ENCODE assay signal across 37 cellular contexts in genomic region chr2:142025394-142025793, GRCh38.
"Had no signal": no experiment of that assay in that cellular context is flagged by ENCODE, and none has a peak within 500 bp of the region (broad histone marks: within the 10 kb centered on the region; RNA-seq: fewer than 3 reads in every experiment).

No MANE protein-coding gene starts in this region.

- H3K9me3 Mint-ChIP-seq: activated CD4-positive, alpha-beta T cell treated with anti-CD3 and anti-CD28 coated beads, Interleukin-2, amount 10 ng/mL, durations not matched to agents 24 days and 14 days; activated naive CD4-positive, alpha-beta T cell treated with anti-CD3 and anti-CD28 coated beads for 36 hours; activated naive CD8-positive, alpha-beta T cell treated with anti-CD3 and anti-CD28 coated beads for 36 hours; activated T-helper 1 cell treated with anti-CD3 and anti-CD28 coated beads, Interleukin-12 subunit alpha, Interleukin-12 subunit beta, Interleukin-2, Interleukin-4 antibody, amounts not matched to agents 30 ng/mL and 10 ng/mL and 1 ng/mL, durations not matched to agents 14 hours and 24 hours and 36 hours; activated T-helper 17 cell treated with anti-CD3 and anti-CD28 coated beads, Interleukin-2, amount 50 U/mL, for 72 hours; T-helper 1 cell treated with Interleukin-12 subunit alpha and Interleukin-12 subunit beta and Interleukin-4 antibody, amounts not matched to agents 30 μg/mL and 1 μg/mL, for 36 hours; T-helper 2 cell treated with Interferon-gamma antibody and Interleukin-4, amounts not matched to agents 5 μg/mL and 100 μg/mL, for 36 hours had no signal

- H3K4me1 ChIP-seq: adrenal gland, body of pancreas, breast epithelium had no signal

- H3K4me3 ChIP-seq: adrenal gland, body of pancreas, breast epithelium had no signal

- ATAC-seq: activated CD4-positive, alpha-beta T cell treated with anti-CD3 and anti-CD28 coated beads for 36 hours; activated CD4-positive, CD25-positive, alpha-beta regulatory T cell treated with anti-CD3 and anti-CD28 coated beads, Interleukin-2, amount 50 U/mL, for 24 hours; activated CD8-positive, alpha-beta T cell treated with anti-CD3 and anti-CD28 coated beads for 36 hours; activated naive CD4-positive, alpha-beta T cell treated with anti-CD3 and anti-CD28 coated beads, Interleukin-2, amount 50 U/mL, for 72 hours; activated T-cell treated with anti-CD3 and anti-CD28 coated beads, Interleukin-2, amount 50 U/mL, for 4 hours; activated T-cell treated with anti-CD3 and anti-CD28 coated beads, Interleukin-2, amount 50 U/mL, for 72 hours; activated T-helper 17 cell treated with anti-CD3 and anti-CD28 coated beads, Interleukin-2, amount 50 U/mL, for 72 hours; body of pancreas had no signal

- H3K36me3 ChIP-seq: adrenal gland, brain microvascular endothelial cell, breast epithelium had no signal

- H3K4me1 Mint-ChIP-seq: activated CD4-positive, alpha-beta T cell treated with anti-CD3 and anti-CD28 coated beads for 36 hours; activated CD4-positive, alpha-beta T cell treated with anti-CD3 and anti-CD28 coated beads, Interleukin-2, amount 10 ng/mL, durations not matched to agents 24 days and 14 days; activated naive CD8-positive, alpha-beta T cell treated with anti-CD3 and anti-CD28 coated beads for 36 hours; activated T-helper 17 cell treated with anti-CD3 and anti-CD28 coated beads, Interleukin-2, amount 50 U/mL, for 72 hours had no signal

- H3K27me3 ChIP-seq: adrenal gland, body of pancreas, brain microvascular endothelial cell, breast epithelium had no signal

- H3K27ac Mint-ChIP-seq: activated CD4-positive, alpha-beta memory T cell treated with anti-CD3 and anti-CD28 coated beads for 36 hours; activated CD4-positive, alpha-beta T cell treated with anti-CD3 and anti-CD28 coated beads for 36 hours; activated CD4-positive, alpha-beta T cell treated with anti-CD3 and anti-CD28 coated beads, Interleukin-2, amount 10 ng/mL, durations not matched to agents 24 days and 14 days; activated CD8-positive, alpha-beta T cell treated with anti-CD3 and anti-CD28 coated beads for 36 hours; activated naive CD4-positive, alpha-beta T cell treated with anti-CD3 and anti-CD28 coated beads for 36 hours; activated naive CD4-positive, alpha-beta T cell treated with anti-CD3 and anti-CD28 coated beads, Interleukin-2, amount 50 U/mL, for 72 hours; activated naive CD8-positive, alpha-beta T cell treated with anti-CD3 and anti-CD28 coated beads for 36 hours; activated T-cell treated with anti-CD3 and anti-CD28 coated beads, Interleukin-2, amount 50 U/mL, for 72 hours; activated T-helper 1 cell treated with anti-CD3 and anti-CD28 coated beads, Interleukin-12 subunit alpha, Interleukin-12 subunit beta, Interleukin-2, Interleukin-4 antibody, amounts not matched to agents 30 ng/mL and 10 ng/mL and 1 ng/mL, durations not matched to agents 14 hours and 24 hours and 36 hours; activated T-helper 17 cell treated with anti-CD3 and anti-CD28 coated beads, Interleukin-2, amount 50 U/mL, for 72 hours; T-helper 1 cell treated with Interleukin-12 subunit alpha and Interleukin-12 subunit beta and Interleukin-4 antibody, amounts not matched to agents 30 μg/mL and 1 μg/mL, for 36 hours; T-helper 2 cell treated with Interferon-gamma antibody and Interleukin-4, amounts not matched to agents 5 μg/mL and 100 μg/mL, for 36 hours had no signal

- H3K27me3 Mint-ChIP-seq: activated CD4-positive, alpha-beta memory T cell treated with anti-CD3 and anti-CD28 coated beads for 36 hours; activated CD4-positive, alpha-beta T cell treated with anti-CD3 and anti-CD28 coated beads for 36 hours; activated CD4-positive, alpha-beta T cell treated with anti-CD3 and anti-CD28 coated beads, Interleukin-2, amount 10 ng/mL, durations not matched to agents 24 days and 14 days; activated CD8-positive, alpha-beta T cell treated with anti-CD3 and anti-CD28 coated beads for 36 hours; activated naive CD8-positive, alpha-beta T cell treated with anti-CD3 and anti-CD28 coated beads for 36 hours; activated T-helper 17 cell treated with anti-CD3 and anti-CD28 coated beads, Interleukin-2, amount 50 U/mL, for 72 hours had no signal

- H3K36me3 Mint-ChIP-seq: activated CD4-positive, alpha-beta memory T cell treated with anti-CD3 and anti-CD28 coated beads for 36 hours; activated naive CD4-positive, alpha-beta T cell treated with anti-CD3 and anti-CD28 coated beads, Interleukin-2, amount 50 U/mL, for 72 hours; activated naive CD8-positive, alpha-beta T cell treated with anti-CD3 and anti-CD28 coated beads for 36 hours had no signal

- H3K9me3 ChIP-seq: adrenal gland, body of pancreas, breast epithelium had no signal

- FAIRE-seq: astrocyte, TTC549 had no signal

- H3K27ac ChIP-seq: adrenal gland, body of pancreas, brain microvascular endothelial cell, breast epithelium, VCaP had no signal

- DNase-seq: activated CD4-positive, alpha-beta memory T cell treated with anti-CD3 and anti-CD28 coated beads for 36 hours; activated CD4-positive, alpha-beta T cell treated with anti-CD3 and anti-CD28 coated beads for 1 hour; activated CD4-positive, alpha-beta T cell treated with anti-CD3 and anti-CD28 coated beads for 36 hours; activated CD4-positive, alpha-beta T cell treated with anti-CD3 and anti-CD28 coated beads, Interleukin-2, amount 10 ng/mL, durations not matched to agents 24 days and 14 days; activated CD4-positive, alpha-beta T cell treated with anti-CD3 and anti-CD28 coated beads, Interleukin-2, amount 50 U/mL, for 1 hour; activated CD4-positive, alpha-beta T cell treated with anti-CD3 and anti-CD28 coated beads, Interleukin-2, amount 50 U/mL, for 4 hours; activated CD4-positive, CD25-positive, alpha-beta regulatory T cell; activated CD8-positive, alpha-beta memory T cell treated with anti-CD3 and anti-CD28 coated beads, Interleukin-2, amount 50 U/mL, for 4 hours; activated CD8-positive, alpha-beta T cell treated with anti-CD3 and anti-CD28 coated beads for 36 hours; activated effector memory CD4-positive, alpha-beta T cell treated with anti-CD3 and anti-CD28 coated beads, Interleukin-2, amount 50 U/mL, for 16 hours; activated gamma-delta T cell treated with Interleukin-2 at 50 U/mL for 16 hours; activated naive CD4-positive, alpha-beta T cell; activated naive CD4-positive, alpha-beta T cell treated with anti-CD3 and anti-CD28 coated beads for 36 hours; activated naive CD4-positive, alpha-beta T cell treated with anti-CD3 and anti-CD28 coated beads, Interleukin-2, amount 50 U/mL, for 16 hours; activated naive CD8-positive, alpha-beta T cell treated with anti-CD3 and anti-CD28 coated beads for 36 hours; activated T-cell treated with anti-CD3 and anti-CD28 coated beads for 4 hours; activated T-cell treated with anti-CD3 and anti-CD28 coated beads, Interleukin-2, amount 50 U/mL, for 1 hour; activated T-cell treated with anti-CD3 and anti-CD28 coated beads, Interleukin-2, amount 50 U/mL, for 4 hours; activated T-cell treated with anti-CD3 and anti-CD28 coated beads, Interleukin-2, amount 50 U/mL, for 72 hours; adrenal gland; amniotic stem cell; aorta; body of pancreas; brain microvascular endothelial cell; central memory CD4-positive, alpha-beta T cell; T-helper 2 cell; T-helper 9 cell had no signal

- H3K4me3 Mint-ChIP-seq: activated CD4-positive, alpha-beta memory T cell treated with anti-CD3 and anti-CD28 coated beads for 36 hours; activated CD4-positive, alpha-beta T cell treated with anti-CD3 and anti-CD28 coated beads for 36 hours; activated CD4-positive, alpha-beta T cell treated with anti-CD3 and anti-CD28 coated beads, Interleukin-2, amount 10 ng/mL, durations not matched to agents 24 days and 14 days; activated CD8-positive, alpha-beta T cell treated with anti-CD3 and anti-CD28 coated beads for 36 hours; activated naive CD4-positive, alpha-beta T cell treated with anti-CD3 and anti-CD28 coated beads for 36 hours; activated naive CD8-positive, alpha-beta T cell treated with anti-CD3 and anti-CD28 coated beads for 36 hours; activated T-cell treated with anti-CD3 and anti-CD28 coated beads, Interleukin-2, amount 50 U/mL, for 4 hours; activated T-cell treated with anti-CD3 and anti-CD28 coated beads, Interleukin-2, amount 50 U/mL, for 72 hours; activated T-helper 1 cell treated with anti-CD3 and anti-CD28 coated beads, Interleukin-12 subunit alpha, Interleukin-12 subunit beta, Interleukin-2, Interleukin-4 antibody, amounts not matched to agents 30 ng/mL and 10 ng/mL and 1 ng/mL, durations not matched to agents 14 hours and 24 hours and 36 hours; activated T-helper 17 cell treated with anti-CD3 and anti-CD28 coated beads, Interleukin-2, amount 50 U/mL, for 72 hours; T-helper 1 cell treated with Interleukin-12 subunit alpha and Interleukin-12 subunit beta and Interleukin-4 antibody, amounts not matched to agents 30 μg/mL and 1 μg/mL, for 36 hours; T-helper 2 cell treated with Interferon-gamma antibody and Interleukin-4, amounts not matched to agents 5 μg/mL and 100 μg/mL, for 36 hours had no signal
